ENCODE assay signal across 11 cellular contexts in genomic region chr12:102479984-102480383, GRCh38. TPM values are rescaled to one million over a fixed set of nuclear protein-coding genes. Genes with fewer than 3 reads are reported as not detected.
DNase-seq lines count a peak whose midpoint lies in the region; ATAC-seq and TF ChIP-seq lines count a peak whose summit lies in the region.
"Had no signal": no experiment of that assay in that cellular context is flagged by ENCODE, and none has a peak within 500 bp of the region (broad histone marks: within the 10 kb centered on the region; RNA-seq: fewer than 3 reads in every experiment).

No MANE protein-coding gene starts in this region.

- H3K14ac ChIP-seq in mesenchymal stem cell (ENCODE audit: low read length in 2 of 2), result no peak overlapping the region

- H3K27ac ChIP-seq in duodenal mucosa (ENCODE audit: low read depth, low read length) (no peak overlapping the region), mesenchymal stem cell (ENCODE audit: low read length, poor library complexity, severe bottlenecking) (no peak overlapping the region), thyroid gland (peak overlapping the region; percentile 51 to 71 (median 68)), foreskin keratinocyte (no peak overlapping the region)

- no peak overlapping the region for H3K23ac ChIP-seq in mesenchymal stem cell (ENCODE audit: low read length in 2 of 2)

- TF ChIP-seq POLR2A in thyroid gland (IDR thresholded peaks at IDR 0.05), result no peak

- no peak overlapping the region for H2BK5ac ChIP-seq in mesenchymal stem cell (ENCODE audit: low read depth, low read length, poor library complexity, severe bottlenecking)

- H3K4me3 ChIP-seq in duodenal mucosa (ENCODE audit: low read depth in 1 of 2, low read length in 2 of 2) (peak overlapping the region; percentile 34 to 55), mesenchymal stem cell (ENCODE audit: insufficient read depth in 1 of 2, low read depth in 1 of 2, low read length in 2 of 2) (peak overlapping the region in 1 of 2 experiments; percentile 46), thyroid gland (replicated peaks in 1 of 3) (peak overlapping the region in 1 of 3 donors; percentile 17)
- H3K4me3 ChIP-seq: HAP-1 had no signal

- H3K27me3 ChIP-seq in duodenal mucosa (ENCODE audit: control insufficient read depth in 1 of 2, insufficient read depth in 2 of 2, low read length in 2 of 2) (no peaks in the 10 kb centered on the region), mesenchymal stem cell (ENCODE audit: control insufficient read depth in 1 of 2, insufficient read depth in 1 of 2, low read length in 2 of 2) (peaks cover 0 to 9% of the 10 kb centered on the region in 2 experiments), thyroid gland (no peaks in the 10 kb centered on the region), foreskin keratinocyte (peaks cover 17% of the 10 kb centered on the region)

- H3K36me3 ChIP-seq in duodenal mucosa (ENCODE audit: control insufficient read depth in 1 of 2, insufficient read depth in 2 of 2, low read length in 2 of 2), result no peaks in the 10 kb centered on the region
- no peaks in the 10 kb centered on the region for H3K36me3 ChIP-seq in mesenchymal stem cell (ENCODE audit: control insufficient read depth in 1 of 2, insufficient read depth in 2 of 2, low read depth in 1 of 2, low read length in 2 of 2)
- no peaks in the 10 kb centered on the region for H3K36me3 ChIP-seq in thyroid gland
- H3K36me3 ChIP-seq: HAP-1 had no signal

- intact Hi-C loops in thyroid gland (cut with DNase I), result loop anchor here (10.0 kb wide), 1 partner anchor 305 kb away; no protein-coding TSS in a partner anchor

- H4K91ac ChIP-seq in mesenchymal stem cell (ENCODE audit: low read length), result no peak overlapping the region

- H2BK12ac ChIP-seq in mesenchymal stem cell (ENCODE audit: low read length in 2 of 2), result no peak overlapping the region

- no peaks in the 10 kb centered on the region for H3K79me1 ChIP-seq in mesenchymal stem cell (replicated peaks; ENCODE audit: low read length, poor library complexity, severe bottlenecking)

- H3K9me3 ChIP-seq in duodenal mucosa (ENCODE audit: control insufficient read depth in 1 of 2, low read length in 2 of 2) (no peaks in the 10 kb centered on the region), mesenchymal stem cell (ENCODE audit: control insufficient read depth, low read length) (no peaks in the 10 kb centered on the region), thyroid gland (no peaks in the 10 kb centered on the region)
- H3K9me3 ChIP-seq: HAP-1 had no signal

- H3K18ac ChIP-seq in mesenchymal stem cell (ENCODE audit: low read depth in 1 of 2, low read length in 2 of 2), result no peak overlapping the region

- H3K4ac ChIP-seq in mesenchymal stem cell (ENCODE audit: low read depth in 1 of 2, low read length in 2 of 2), result no peak overlapping the region

- no peak overlapping the region for H4K8ac ChIP-seq in mesenchymal stem cell (ENCODE audit: low read length)

- peaks cover 6 to 17% of the 10 kb centered on the region in 2 donors for H3K4me1 ChIP-seq in duodenal mucosa (ENCODE audit: control insufficient read depth in 1 of 2, insufficient read depth in 2 of 2, low read length in 2 of 2)
- H3K4me1 ChIP-seq in mesenchymal stem cell (ENCODE audit: control insufficient read depth, insufficient read depth, low read depth, low read length), result peaks cover 2% of the 10 kb centered on the region
- peaks cover 25 to 58% of the 10 kb centered on the region in 2 donors for H3K4me1 ChIP-seq in thyroid gland
- no peaks in the 10 kb centered on the region for H3K4me1 ChIP-seq in foreskin keratinocyte
- H3K4me1 ChIP-seq: HAP-1 had no signal

- no peak for TF ChIP-seq CTCF in thyroid gland (IDR thresholded peaks at IDR 0.05)
- TF ChIP-seq CTCF in foreskin keratinocyte (conservative IDR thresholded peaks at IDR 0.05), result no peak

- H2AK5ac ChIP-seq in mesenchymal stem cell (ENCODE audit: low read length, severe bottlenecking), result no peak overlapping the region

- H2BK120ac ChIP-seq in mesenchymal stem cell (ENCODE audit: low read depth, low read length), result no peak overlapping the region

- 72% methylated on average over 4 of the region's 4 CpGs for WGBS in mesenchymal stem cell
- WGBS in thyroid gland, 2 donors, result 61 to 63% methylated on average over 4 of the region's 4 CpGs

- no peak overlapping the region for H2BK15ac ChIP-seq in mesenchymal stem cell (ENCODE audit: low read depth, poor library complexity, severe bottlenecking)

- peak; percentile 33 for DNase-seq in NCI-H82 (lab: John Stamatoyannopoulos, UW)
- no peak for DNase-seq in NCI-H82 treated with DMSO at 0.1 percent for 48 hours (lab: John Stamatoyannopoulos, UW; ENCODE audit: unreplicated experiment)
- no peak for DNase-seq in mesenchymal stem cell
- no peak for DNase-seq in thyroid gland
- no peak for DNase-seq in hepatic stellate cell (ENCODE audit: low spot score)
- no peak for DNase-seq in foreskin keratinocyte
- DNase-seq: activated CD4-positive, alpha-beta memory T cell treated with anti-CD3 and anti-CD28 coated beads for 36 hours; NCI-H1092 had no signal

- no peak overlapping the region for H2AFZ ChIP-seq in mesenchymal stem cell (ENCODE audit: low read depth, low read length)

- H3K9ac ChIP-seq in duodenal mucosa (ENCODE audit: low read depth in 1 of 2, low read length in 2 of 2) (no peak overlapping the region), mesenchymal stem cell (ENCODE audit: low read length) (peak overlapping the region; percentile 59)

- ATAC-seq in foreskin keratinocyte, result no peak
- no peak for ATAC-seq in GM18861 (IDR thresholded peaks at IDR 0.05; ENCODE audit: unreplicated experiment)

- H3K4me2 ChIP-seq in mesenchymal stem cell (ENCODE audit: low read length, poor library complexity, severe bottlenecking), result no peak overlapping the region

RNA-seq across cellular contexts. Expression of gene IGF1, which starts 0.4 kb away (rescaled TPM):
- not detected for polyA plus RNA-seq in mesenchymal stem cell (2013, experiment 1 of 2)
- not detected for polyA plus RNA-seq in mesenchymal stem cell (2013, experiment 2 of 2)
- 100 to 1,000 TPM in 3 of 4 donors, 10 to 100 TPM in 1; 74.0 to 134 (median 111) TPM for total RNA-seq in thyroid gland
- not detected in 2 replicates for total RNA-seq in foreskin keratinocyte
- not detected in 2 replicates for polyA plus RNA-seq in foreskin keratinocyte
- total RNA-seq: activated CD4-positive, alpha-beta memory T cell treated with anti-CD3 and anti-CD28 coated beads for 36 hours had no signal

Comparison
In these comparisons a context has a peak if more than half of its experiments do, and no peak if none do; other contexts are left out.
1. H3K27ac ChIP-seq: peak in thyroid gland (3 of 3); none in duodenal mucosa (single experiment), mesenchymal stem cell (single experiment) and foreskin keratinocyte (single experiment).
2. RNA of gene IGF1, which starts 0.4 kb away (total RNA-seq): 74.0 to 134 TPM in thyroid gland; not detected in foreskin keratinocyte; every median in the first group is over 10 times any median in the second.